ENCODE assay signal across 10 cellular contexts in genomic region chr14:75794615-75795038, GRCh38.
DNase-seq lines count a peak whose midpoint lies in the region; ATAC-seq and TF ChIP-seq lines count a peak whose summit lies in the region.
"Had no signal": no experiment of that assay in that cellular context is flagged by ENCODE, and none has a peak within 500 bp of the region (broad histone marks: within the 10 kb centered on the region; RNA-seq: fewer than 3 reads in every experiment).

No MANE protein-coding gene starts in this region.

- no peak for TF ChIP-seq POLR2A in ovary (IDR thresholded peaks at IDR 0.05)

- no peaks in the 10 kb centered on the region for H3K27me3 ChIP-seq in ovary
- H3K27me3 ChIP-seq: neutrophil had no signal

- H3K4me1 ChIP-seq in ovary (ENCODE audit: insufficient read depth): no peaks in the 10 kb centered on the region

- H3K9me3 ChIP-seq in ovary: no peaks in the 10 kb centered on the region
- H3K9me3 ChIP-seq: neutrophil had no signal

- DNase-seq in ELR (ENCODE audit: low read depth) (peak; percentile 48), NCI-H460 (ENCODE audit: extremely low read depth, low read depth) (peak; percentile 5), fibroblast of gingiva (ENCODE audit: low read depth) (peak; percentile 70), omental fat pad (ENCODE audit: low spot score) (no peak), ovary (no peak)
- DNase-seq: activated gamma-delta T cell treated with Interleukin-2 at 50 U/mL for 16 hours had no signal

- no peak for TF ChIP-seq CTCF in omental fat pad (IDR thresholded peaks at IDR 0.05)
- TF ChIP-seq CTCF in ovary (IDR thresholded peaks at IDR 0.05): peak in 1 of 3 donors; percentile 19

- no peak for TF ChIP-seq EP300 in ovary (IDR thresholded peaks at IDR 0.05)

- intact Hi-C loops in ovary (cut with DNase I): loop anchor here in 1 of 4 donors (10.0 kb wide), 1 partner anchor 190 kb away; the partner anchor contains the start of genes IFT43 and TGFB3

- H3K36me3 ChIP-seq in ovary: no peaks in the 10 kb centered on the region
- H3K36me3 ChIP-seq: neutrophil had no signal

- no peak overlapping the region for H3K27ac ChIP-seq in ovary
- H3K27ac ChIP-seq: neutrophil had no signal

- ATAC-seq in omental fat pad (ENCODE audit: low FRiP score): peak; percentile 89
- ATAC-seq in GM19035 (IDR thresholded peaks at IDR 0.05; ENCODE audit: unreplicated experiment): no peak
- ATAC-seq in GM21367 (IDR thresholded peaks at IDR 0.05; ENCODE audit: unreplicated experiment): no peak
- ATAC-seq in HG02885 (IDR thresholded peaks at IDR 0.05; ENCODE audit: poor library complexity, unreplicated experiment): no peak

- 40 to 51% (median 42%) methylated on average over 2 of the region's 2 CpGs for WGBS in ovary, 3 donors

- H3K4me3 ChIP-seq in ovary: no peak overlapping the region

Comparison
In these comparisons a context has a peak if more than half of its experiments do, and no peak if none do; other contexts are left out.
1. DNase-seq: peak in ELR (single experiment), NCI-H460 (single experiment) and fibroblast of gingiva (single experiment); none in omental fat pad (single experiment) and ovary (0 of 5).